Comparison of ENCODE assay signal across 15 cellular contexts in the genomic region with DNA sequence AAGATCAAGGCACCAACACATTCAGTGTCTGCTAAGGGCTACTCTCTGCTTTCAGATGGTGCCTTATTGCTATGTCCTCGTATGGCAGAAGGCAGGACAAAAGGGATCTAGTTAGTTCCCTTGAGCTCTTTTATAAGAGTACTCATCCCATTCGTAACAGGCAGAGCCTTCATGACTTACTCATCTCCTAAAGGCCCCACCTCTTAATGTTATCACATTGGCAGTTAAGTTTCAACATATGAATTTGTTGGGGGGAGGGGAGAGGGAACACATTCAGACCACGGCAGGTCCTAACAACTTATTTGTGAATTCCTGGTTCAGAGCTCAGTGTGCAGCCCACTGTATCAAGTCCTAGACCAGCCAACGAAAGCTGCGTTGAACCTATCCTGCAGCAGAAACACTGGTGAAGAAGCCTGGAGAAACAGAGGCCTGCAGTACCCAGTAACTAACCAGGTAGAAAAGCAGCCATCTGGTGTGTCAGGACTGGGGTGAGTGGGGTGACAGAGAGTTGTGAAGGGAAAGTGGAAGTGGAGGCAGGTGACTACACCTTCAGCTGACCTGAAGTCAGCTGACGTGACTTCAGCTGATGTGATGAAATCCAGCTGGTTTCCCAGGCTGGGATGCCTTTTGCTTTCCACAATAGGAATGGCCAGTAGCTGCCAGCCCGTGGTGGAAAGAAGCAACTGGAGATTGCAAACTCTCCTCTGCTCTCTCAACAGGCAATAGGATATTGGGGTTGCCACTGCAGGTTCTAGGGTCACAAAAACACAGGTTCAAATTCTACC.
DNase-seq lines count a peak whose midpoint lies in the region; ATAC-seq and TF ChIP-seq lines count a peak whose summit lies in the region.
"Had no signal": no experiment of that assay in that cellular context is flagged by ENCODE, and none has a peak within 500 bp of the region (broad histone marks: within the 10 kb centered on the region; RNA-seq: fewer than 3 reads in every experiment).

No MANE protein-coding gene starts in this region.

- peaks cover 0 to 4% of the 10 kb centered on the region in 2 experiments for H3K9me3 ChIP-seq in CD4-positive, CD25-positive, alpha-beta regulatory T cell (ENCODE audit: control insufficient read depth in 2 of 2, low read length in 2 of 2)
- no peaks in the 10 kb centered on the region for H3K9me3 ChIP-seq in GM23248 (ENCODE audit: low read depth)
- H3K9me3 ChIP-seq: colonic mucosa, neutrophil had no signal

- no peak overlapping the region for H3K4me3 Mint-ChIP-seq in CD4-positive, CD25-positive, alpha-beta regulatory T cell
- H3K4me3 Mint-ChIP-seq in MCF 10A (ENCODE audit: unreplicated experiment) = no peak overlapping the region
- H3K4me3 Mint-ChIP-seq: activated CD8-positive, alpha-beta memory T cell treated with anti-CD3 and anti-CD28 coated beads, Interleukin-2, amount 10 ng/mL, durations not matched to agents 7 days and 5 days; mesothelial cell of epicardium; T-helper 1 cell treated with Interleukin-12 subunit alpha and Interleukin-12 subunit beta and Interleukin-4 antibody, amounts not matched to agents 30 μg/mL and 1 μg/mL, for 36 hours had no signal

- peaks cover 0 to 4% (median 2%) of the 10 kb centered on the region in 7 donors for H3K9me3 Mint-ChIP-seq in CD4-positive, CD25-positive, alpha-beta regulatory T cell
- peaks cover 7% of the 10 kb centered on the region for H3K9me3 Mint-ChIP-seq in MCF 10A (ENCODE audit: unreplicated experiment)

- no peaks in the 10 kb centered on the region for H3K27me3 Mint-ChIP-seq in CD4-positive, CD25-positive, alpha-beta regulatory T cell
- no peaks in the 10 kb centered on the region for H3K27me3 Mint-ChIP-seq in MCF 10A (ENCODE audit: insufficient read depth, unreplicated experiment)

- H3K36me3 Mint-ChIP-seq in CD4-positive, CD25-positive, alpha-beta regulatory T cell = peaks cover 7% of the 10 kb centered on the region
- H3K36me3 Mint-ChIP-seq in MCF 10A (ENCODE audit: insufficient read depth, unreplicated experiment) = peaks cover 6% of the 10 kb centered on the region

- H3K9me2 ChIP-seq in GM23248 (ENCODE audit: insufficient read depth) = no peaks in the 10 kb centered on the region

- CTCF ChIA-PET in MCF 10A (lab: Yijun Ruan, JAX) = interaction anchor here (0.7 to 1.9 kb wide), 3 partner anchors 56 to 616 kb away, joined by 3 to 5 read pairs (median 5); no protein-coding TSS in a partner anchor

- no peaks in the 10 kb centered on the region for H3K36me3 ChIP-seq in CD4-positive, CD25-positive, alpha-beta regulatory T cell (ENCODE audit: control insufficient read depth, insufficient read depth, low read length)
- H3K36me3 ChIP-seq in GM23248 (ENCODE audit: low read depth) = no peaks in the 10 kb centered on the region
- H3K36me3 ChIP-seq: colonic mucosa, neutrophil had no signal

- peaks cover 0 to 11% (median 4%) of the 10 kb centered on the region in 4 donors for H3K4me1 Mint-ChIP-seq in CD4-positive, CD25-positive, alpha-beta regulatory T cell
- peaks cover 25% of the 10 kb centered on the region for H3K4me1 Mint-ChIP-seq in MCF 10A (ENCODE audit: insufficient read depth, unreplicated experiment)
- H3K4me1 Mint-ChIP-seq: activated CD8-positive, alpha-beta memory T cell treated with anti-CD3 and anti-CD28 coated beads, Interleukin-2, amount 10 ng/mL, durations not matched to agents 7 days and 5 days had no signal

- no peaks in the 10 kb centered on the region for H3F3A ChIP-seq in GM23248 (ENCODE audit: insufficient read depth)

- no peak for ATAC-seq in CD4-positive, CD25-positive, alpha-beta regulatory T cell (ENCODE audit: low read depth in 2 of 2)
- ATAC-seq: activated CD8-positive, alpha-beta memory T cell treated with anti-CD3 and anti-CD28 coated beads, Interleukin-2, amount 10 ng/mL, durations not matched to agents 7 days and 5 days; sciatic nerve had no signal

- DNase-seq in CD4-positive, CD25-positive, alpha-beta regulatory T cell = no peak
- peak; percentile 13 for DNase-seq in GM23248
- peak; percentile 33 for DNase-seq in MCF 10A (ENCODE audit: unreplicated experiment)
- DNase-seq in iris pigment epithelial cell (ENCODE audit: low read depth) = peak; percentile 21
- DNase-seq in NCI-H510A treated with DMSO at 0.1 percent for 48 hours (lab: John Stamatoyannopoulos, UW) = no peak
- DNase-seq in cerebellar cortex (ENCODE audit: low spot score) = no peak
- DNase-seq in NCI-H1092 (lab: John Stamatoyannopoulos, UW) = no peak
- DNase-seq: activated CD8-positive, alpha-beta memory T cell treated with anti-CD3 and anti-CD28 coated beads, Interleukin-2, amount 10 ng/mL, durations not matched to agents 7 days and 5 days; anterior cingulate cortex; colonic mucosa; NCI-H2107 had no signal

- 70 to 71% methylated on average over 7 of the region's 7 CpGs for WGBS in GM23248 (ENCODE audit: low coverage in 1 of 2, low lambda C conversion rate in 2 of 2, missing lambda C conversion rate in 2 of 2), 2 experiments

- peak overlapping the region in 2 of 3 donors; percentile 60 to 74 for H3K27ac Mint-ChIP-seq in CD4-positive, CD25-positive, alpha-beta regulatory T cell
- no peak overlapping the region for H3K27ac Mint-ChIP-seq in MCF 10A (ENCODE audit: low read depth, unreplicated experiment)
- H3K27ac Mint-ChIP-seq: activated CD8-positive, alpha-beta memory T cell treated with anti-CD3 and anti-CD28 coated beads, Interleukin-2, amount 10 ng/mL, durations not matched to agents 7 days and 5 days; mesothelial cell of epicardium; T-helper 1 cell treated with Interleukin-12 subunit alpha and Interleukin-12 subunit beta and Interleukin-4 antibody, amounts not matched to agents 30 μg/mL and 1 μg/mL, for 36 hours had no signal

- in situ Hi-C loops in GM23248 (cut with MboI) = no loop called here

- H4K20me1 ChIP-seq in GM23248 (ENCODE audit: insufficient read depth) = no peaks in the 10 kb centered on the region

- no peaks in the 10 kb centered on the region for H3K4me1 ChIP-seq in CD4-positive, CD25-positive, alpha-beta regulatory T cell (ENCODE audit: control insufficient read depth, insufficient read depth, low read length, poor library complexity, severe bottlenecking)
- no peaks in the 10 kb centered on the region for H3K4me1 ChIP-seq in GM23248 (ENCODE audit: insufficient read depth)
- H3K4me1 ChIP-seq: colonic mucosa had no signal

- POLR2A ChIA-PET in MCF 10A (lab: Yijun Ruan, JAX) = interaction anchor here (0.9 to 4.0 kb wide), 8 partner anchors 8 to 279 kb away, joined by 3 to 19 read pairs (median 4); no protein-coding TSS in a partner anchor

- H3K4me2 ChIP-seq in GM23248 (ENCODE audit: unreplicated experiment) = no peak overlapping the region

- no peak overlapping the region for H2AFZ ChIP-seq in GM23248

- no peak for TF ChIP-seq CTCF in MCF 10A (IDR thresholded peaks at IDR 0.05; ENCODE audit: unreplicated experiment)

- no TSS peak for BruUV-seq in MCF 10A (replicated peaks; lab: Mats Ljungman, UMichigan)

- intact Hi-C loops in MCF 10A (cut with micrococcal nuclease) = no loop called here

- H3K27ac ChIP-seq in CD4-positive, CD25-positive, alpha-beta regulatory T cell (ENCODE audit: insufficient read depth, low read length, poor library complexity, severe bottlenecking) = no peak overlapping the region
- no peak overlapping the region for H3K27ac ChIP-seq in GM23248
- H3K27ac ChIP-seq: colonic mucosa, neutrophil had no signal

- no peaks in the 10 kb centered on the region for H3K27me3 ChIP-seq in CD4-positive, CD25-positive, alpha-beta regulatory T cell (ENCODE audit: control insufficient read depth, insufficient read depth, low read length)
- no peaks in the 10 kb centered on the region for H3K27me3 ChIP-seq in GM23248 (replicated peaks; ENCODE audit: insufficient read depth)
- H3K27me3 ChIP-seq: colonic mucosa, neutrophil had no signal

- H3K4me3 ChIP-seq in CD4-positive, CD25-positive, alpha-beta regulatory T cell (ENCODE audit: low read depth, low read length) = no peak overlapping the region
- H3K4me3 ChIP-seq in GM23248 = no peak overlapping the region
- H3K4me3 ChIP-seq: colonic mucosa had no signal

- H3K9ac ChIP-seq in GM23248 = no peak overlapping the region

- H3K79me2 ChIP-seq in GM23248 (ENCODE audit: insufficient read depth) = no peaks in the 10 kb centered on the region

Comparison
In these comparisons a context has a peak if more than half of its experiments do, and no peak if none do; other contexts are left out.
1. DNase-seq: peak in GM23248 (single experiment), MCF 10A (single experiment) and iris pigment epithelial cell (single experiment); none in CD4-positive, CD25-positive, alpha-beta regulatory T cell (0 of 3), NCI-H510A treated with DMSO at 0.1 percent for 48 hours (single experiment), cerebellar cortex (single experiment) and NCI-H1092 (single experiment).